In the genomic region with DNA sequence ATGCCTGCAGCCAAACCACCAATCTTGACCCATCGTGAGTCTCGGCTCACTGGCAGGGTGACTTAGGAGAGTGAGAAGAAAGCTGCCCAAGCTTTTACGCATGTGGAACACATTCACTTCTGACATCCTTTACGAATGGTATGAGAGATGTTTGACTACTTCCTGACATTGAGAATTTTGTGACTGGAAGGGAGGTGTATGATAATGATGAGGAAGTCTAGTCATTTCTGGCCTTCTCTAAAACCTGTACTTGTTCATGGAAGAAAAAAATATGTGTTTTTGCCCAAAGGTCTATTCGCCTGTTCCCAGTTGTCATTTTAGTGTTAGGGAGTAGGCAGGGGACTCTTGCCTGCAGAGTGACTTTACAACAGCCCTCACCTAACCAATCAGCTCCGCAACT, we compare ENCODE assay signal across 12 cellular contexts.
A peak's percentile ranks its signal among the peaks of the same experiment; 100 is the strongest.
DNase-seq lines count a peak whose midpoint lies in the region; ATAC-seq and TF ChIP-seq lines count a peak whose summit lies in the region.
"Had no signal": no experiment of that assay in that cellular context is flagged by ENCODE, and none has a peak within 500 bp of the region (broad histone marks: within the 10 kb centered on the region; RNA-seq: fewer than 3 reads in every experiment).

No MANE protein-coding gene starts in this region.

- intact Hi-C loops in colonic mucosa (cut with DNase I), result no loop called here

- no peak for DNase-seq in activated T-cell treated with anti-CD3 and anti-CD28 coated beads, Interleukin-2, amount 50 U/mL, for 4 hours
- DNase-seq in activated T-cell treated with anti-CD3 and anti-CD28 coated beads for 4 hours (no peak), midbrain (lab: John Stamatoyannopoulos, UW) (no peak), colonic mucosa (no peak)
- no peak for DNase-seq in stimulated activated CD4-positive, alpha-beta T cell treated with anti-CD3 and anti-CD28 coated beads, Interleukin-4, amount 100 ng/mL, for 4 hours
- DNase-seq: ACHN, gastrocnemius medialis, SIG-M5 had no signal

- ATAC-seq in activated T-cell treated with anti-CD3 and anti-CD28 coated beads, Interleukin-2, amount 50 U/mL, for 4 hours, result peak; percentile 40 to 46
- ATAC-seq in GM21717 (IDR thresholded peaks at IDR 0.05; ENCODE audit: unreplicated experiment) (peak; percentile 90), HG03432 (IDR thresholded peaks at IDR 0.05; ENCODE audit: unreplicated experiment) (peak; percentile 91)
- ATAC-seq in stimulated activated memory B cell treated with anti-CD40 and anti-IgM and Interleukin-4, amounts not matched to agents 10 μg/mL and 1 μg/mL and 100 μg/mL, for 72 hours, result peak; percentile 91
- ATAC-seq: gastrocnemius medialis had no signal

- no peaks in the 10 kb centered on the region for H3K9me3 ChIP-seq in colonic mucosa
- H3K9me3 ChIP-seq: gastrocnemius medialis had no signal

- no peaks in the 10 kb centered on the region for H3K4me1 ChIP-seq in colonic mucosa
- H3K4me1 ChIP-seq: gastrocnemius medialis had no signal

- H3K27me3 Mint-ChIP-seq in activated T-cell treated with anti-CD3 and anti-CD28 coated beads, Interleukin-2, amount 50 U/mL, for 4 hours (ENCODE audit: low read depth), result no peaks in the 10 kb centered on the region
- no peaks in the 10 kb centered on the region for H3K27me3 Mint-ChIP-seq in stimulated activated memory B cell treated with anti-CD40 and anti-IgM and Interleukin-4, amounts not matched to agents 10 μg/mL and 1 μg/mL and 100 μg/mL, for 72 hours

- H3K4me3 ChIP-seq in colonic mucosa, result no peak overlapping the region
- H3K4me3 ChIP-seq: gastrocnemius medialis, skin epidermis had no signal

- H3K27ac Mint-ChIP-seq in stimulated activated memory B cell treated with anti-CD40 and anti-IgM and Interleukin-4, amounts not matched to agents 10 μg/mL and 1 μg/mL and 100 μg/mL, for 72 hours, result peak overlapping the region; percentile 90

- H3K9me3 Mint-ChIP-seq in activated T-cell treated with anti-CD3 and anti-CD28 coated beads, Interleukin-2, amount 50 U/mL, for 4 hours, result no peaks in the 10 kb centered on the region
- H3K9me3 Mint-ChIP-seq in stimulated activated memory B cell treated with anti-CD40 and anti-IgM and Interleukin-4, amounts not matched to agents 10 μg/mL and 1 μg/mL and 100 μg/mL, for 72 hours, result peaks cover 7% of the 10 kb centered on the region

- H3K27me3 ChIP-seq in colonic mucosa, result no peaks in the 10 kb centered on the region
- H3K27me3 ChIP-seq: gastrocnemius medialis had no signal

- H3K9ac ChIP-seq in colonic mucosa (ENCODE audit: low read depth in 2 of 2, low read length in 2 of 2), result no peak overlapping the region

- H3K4me3 Mint-ChIP-seq in activated T-cell treated with anti-CD3 and anti-CD28 coated beads, Interleukin-2, amount 50 U/mL, for 4 hours, result no peak overlapping the region
- peak overlapping the region; percentile 36 for H3K4me3 Mint-ChIP-seq in stimulated activated memory B cell treated with anti-CD40 and anti-IgM and Interleukin-4, amounts not matched to agents 10 μg/mL and 1 μg/mL and 100 μg/mL, for 72 hours

- H3K27ac ChIP-seq in colonic mucosa, result no peak overlapping the region
- H3K27ac ChIP-seq: gastrocnemius medialis, skin epidermis had no signal

- H3K36me3 Mint-ChIP-seq in activated T-cell treated with anti-CD3 and anti-CD28 coated beads, Interleukin-2, amount 50 U/mL, for 4 hours (ENCODE audit: insufficient read depth), result no peaks in the 10 kb centered on the region
- H3K36me3 Mint-ChIP-seq in stimulated activated memory B cell treated with anti-CD40 and anti-IgM and Interleukin-4, amounts not matched to agents 10 μg/mL and 1 μg/mL and 100 μg/mL, for 72 hours, result peaks cover 36% of the 10 kb centered on the region

- H3K4me1 Mint-ChIP-seq in activated T-cell treated with anti-CD3 and anti-CD28 coated beads, Interleukin-2, amount 50 U/mL, for 4 hours (ENCODE audit: low read depth), result peaks cover 27% of the 10 kb centered on the region
- H3K4me1 Mint-ChIP-seq in stimulated activated memory B cell treated with anti-CD40 and anti-IgM and Interleukin-4, amounts not matched to agents 10 μg/mL and 1 μg/mL and 100 μg/mL, for 72 hours, result peaks cover 67% of the 10 kb centered on the region

- H3K36me3 ChIP-seq in colonic mucosa, result no peaks in the 10 kb centered on the region
- H3K36me3 ChIP-seq: gastrocnemius medialis had no signal

- TF ChIP-seq CTCF in colonic mucosa (IDR thresholded peaks at IDR 0.05), result no peak
